In the genomic region with DNA sequence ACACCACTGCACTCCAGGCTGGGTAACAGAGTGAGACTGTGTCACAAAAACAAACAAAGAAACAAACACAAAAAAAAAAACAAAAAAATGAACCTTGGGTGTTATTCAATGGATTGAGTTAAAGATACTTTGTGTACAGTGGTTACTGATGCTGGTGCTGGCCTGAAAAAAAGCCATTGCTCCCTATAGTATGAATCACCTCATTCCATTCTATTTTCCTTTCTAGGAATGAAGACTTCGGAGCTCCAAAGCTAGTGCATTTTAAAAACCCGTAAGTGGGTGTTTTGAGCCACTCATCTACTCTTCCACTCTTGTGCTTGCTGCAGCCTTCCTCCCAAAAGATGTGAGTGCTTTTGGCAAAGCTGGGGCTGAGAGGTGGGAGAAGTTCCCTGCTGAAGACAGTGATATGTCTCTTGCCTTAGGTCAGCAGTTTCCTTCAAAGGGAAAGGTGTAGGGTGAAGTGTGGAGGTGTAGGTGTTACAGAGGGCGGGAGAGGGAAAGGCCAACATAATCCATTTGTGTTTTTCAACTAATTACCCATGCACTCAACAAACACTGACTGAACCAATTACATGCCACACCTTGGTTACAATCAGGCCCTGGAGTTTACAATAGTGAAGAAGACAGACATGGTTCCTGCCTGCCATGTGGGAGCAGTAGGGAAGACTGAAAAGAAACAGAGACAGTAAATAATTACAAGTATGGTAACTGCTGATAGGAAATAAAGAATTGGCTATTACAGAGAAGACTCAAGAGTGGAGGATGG, we compare ENCODE assay signal across 21 cellular contexts. TPM values are rescaled to one million over a fixed set of nuclear protein-coding genes. Genes with fewer than 3 reads are reported as not detected.
DNase-seq lines count a peak whose midpoint lies in the region; ATAC-seq, FAIRE-seq and TF ChIP-seq lines count a peak whose summit lies in the region.
"Had no signal": no experiment of that assay in that cellular context is flagged by ENCODE, and none has a peak within 500 bp of the region (broad histone marks: within the 10 kb centered on the region; RNA-seq: fewer than 3 reads in every experiment).

No MANE protein-coding gene starts in this region.

- no peak overlapping the region for H4K91ac ChIP-seq in H1 (replicated peaks; ENCODE audit: insufficient read length, low read length)

- no peaks in the 10 kb centered on the region for H3K36me3 ChIP-seq in H1 (ENCODE audit: control insufficient read depth in 2 of 4, insufficient read depth in 4 of 4, low read length in 3 of 4)

- DNase-seq in NCI-H1417 (lab: John Stamatoyannopoulos, UW) (peak in 2 of 3 experiments; percentile 16 to 60), NCI-H1417 treated with DMSO at 0.1 percent for 48 hours (lab: John Stamatoyannopoulos, UW) (no peak), NCI-H748 treated with DMSO at 0.1 percent for 48 hours (lab: John Stamatoyannopoulos, UW) (peak; percentile 87), H1 (ENCODE audit: low read depth in 1 of 2, low spot score in 2 of 2) (no peak), GM12891 (ENCODE audit: insufficient read length, low spot score) (no peak), C1 segment of cervical spinal cord (lab: John Stamatoyannopoulos, UW) (no peak)
- DNase-seq in activated CD4-positive, alpha-beta T cell treated with anti-CD3 and anti-CD28 coated beads for 48 hours, result no peak
- DNase-seq: CD8-positive, alpha-beta T cell; DMS79; H7; NCI-H1436; NCI-H510A; OCI-M1; SHP77 treated with DMSO at 0.1 percent for 48 hours had no signal

- H4K5ac ChIP-seq in H1 (ENCODE audit: insufficient read length, low read depth, low read length), result no peak overlapping the region

- no peak overlapping the region for H3K18ac ChIP-seq in H1 (ENCODE audit: extremely low read depth, low read length)

- no peak overlapping the region for H3K4me3 ChIP-seq in H1 (ENCODE audit: extremely low read depth in 1 of 4, insufficient read depth in 2 of 4, low read depth in 3 of 4, low read length in 4 of 4)

- H2AK5ac ChIP-seq in H1 (ENCODE audit: low read depth, low read length), result no peak overlapping the region

- TF ChIP-seq CTCF in H1 (IDR thresholded peaks at IDR 0.05; ENCODE audit: control extremely low read depth in 1 of 3, insufficient read depth in 1 of 3, low read depth in 1 of 3, low read length in 3 of 3), result no peak

- FAIRE-seq in H1 (lab: Jason Lieb, UNC) (no peak), GM12891 (lab: Jason Lieb, UNC) (no peak)
- FAIRE-seq: D721Med, G401.6, GM18507, HTR-8/SVneo had no signal

- H3K23ac ChIP-seq in H1 (ENCODE audit: insufficient read length), result no peak overlapping the region

- no peak overlapping the region for H2BK15ac ChIP-seq in H1 (ENCODE audit: low read length)

- no peak for TF ChIP-seq RAD21 in H1 (IDR thresholded peaks at IDR 0.05 in 1 of 2, conservative IDR thresholded peaks at IDR 0.05 in 1 of 2; ENCODE audit: low read depth in 2 of 2, low read length in 2 of 2)

- H3K4me1 ChIP-seq in H1 (replicated peaks in 1 of 4; ENCODE audit: control insufficient read depth in 3 of 4, insufficient read depth in 4 of 4, low read length in 3 of 4), result peaks cover 0 to 6% (median 0%) of the 10 kb centered on the region in 4 experiments; a peak in 2 of 7 replicates

- H2BK20ac ChIP-seq in H1 (ENCODE audit: low read length), result no peak overlapping the region

- no peak overlapping the region for H3K4me2 ChIP-seq in H1 (ENCODE audit: insufficient read depth in 1 of 2, low read depth in 2 of 2, low read length in 2 of 2)

- no peak overlapping the region for H2BK5ac ChIP-seq in H1 (ENCODE audit: low read depth, low read length)

- TF ChIP-seq POLR2A in H1 (IDR thresholded peaks at IDR 0.05; ENCODE audit: control extremely low read depth in 1 of 2, low read depth in 2 of 2, low read length in 2 of 2), result no peak
- no peak for TF ChIP-seq POLR2A in GM12891 (IDR thresholded peaks at IDR 0.05; ENCODE audit: low read depth, low read length)

- H4K20me1 ChIP-seq in H1 (replicated peaks in 1 of 2; ENCODE audit: control insufficient read depth in 1 of 2, insufficient read depth in 2 of 2, low read length in 2 of 2), result no peaks in the 10 kb centered on the region

- H2BK120ac ChIP-seq in H1 (replicated peaks; ENCODE audit: low read depth, low read length), result no peak overlapping the region

- no peaks in the 10 kb centered on the region for H3K79me1 ChIP-seq in H1 (ENCODE audit: low read depth, low read length)

- H3K9me3 ChIP-seq in H1 (ENCODE audit: insufficient read depth in 2 of 2, low read depth in 1 of 2, low read length in 1 of 2), result no peaks in the 10 kb centered on the region

- CTCF ChIA-PET in H1 (lab: Charles Lee; ENCODE audit: partially characterized antibody), result interaction anchor here (0.6 to 8.4 kb wide), 7 partner anchors 12 to 272 kb away, joined by 3 to 93 read pairs (median 4); no protein-coding TSS in a partner anchor

- H3K23me2 ChIP-seq in H1 (ENCODE audit: low read depth, low read length), result no peaks in the 10 kb centered on the region

- 85% methylated on average over 3 of the region's 3 CpGs; no CpG with 5 or more reads in 1 of the 2 experiments for WGBS in H1 (ENCODE audit: extremely low coverage in 1 of 2, insufficient coverage in 1 of 2, insufficient read length in 1 of 2, insufficient replicate concordance in 2 of 2, low coverage in 1 of 2, low lambda C conversion rate in 2 of 2, missing lambda C conversion rate in 1 of 2), 2 experiments

- H3K27ac ChIP-seq in H1 (ENCODE audit: low read depth, low read length), result no peak overlapping the region
- H3K27ac ChIP-seq: 22Rv1, HL-60 had no signal

- no peaks in the 10 kb centered on the region for H3K79me2 ChIP-seq in H1 (ENCODE audit: control insufficient read depth in 1 of 2, insufficient read depth in 2 of 2, low read length in 2 of 2)

- H4K8ac ChIP-seq in H1 (ENCODE audit: extremely low read depth, insufficient read depth, low read length), result no peak overlapping the region

- no peak for TF ChIP-seq EP300 in H1 (IDR thresholded peaks at IDR 0.05; ENCODE audit: borderline replicate concordance in 1 of 2, low read depth in 2 of 2, low read length in 2 of 2)

- no peak for ATAC-seq in HG02840 (IDR thresholded peaks at IDR 0.05; ENCODE audit: low FRiP score, unreplicated experiment)
- ATAC-seq: CD8-positive, alpha-beta T cell had no signal

- H3K14ac ChIP-seq in H1 (ENCODE audit: insufficient read length), result no peak overlapping the region

- H3K27me3 ChIP-seq in H1 (replicated peaks in 1 of 4; ENCODE audit: control insufficient read depth in 3 of 4, extremely low read depth in 1 of 4, insufficient read depth in 3 of 4, low read length in 3 of 4), result no peaks in the 10 kb centered on the region

- H3K4ac ChIP-seq in H1 (replicated peaks; ENCODE audit: insufficient read length, low read depth, low read length), result no peak overlapping the region

- POLR2A ChIA-PET in H1 (lab: Charles Lee; ENCODE audit: partially characterized antibody), result interaction anchor here (0.9 to 1.0 kb wide), 2 partner anchors 55 to 57 kb away, joined by 3 read pairs; no protein-coding TSS in a partner anchor

- no peak overlapping the region; a peak in 1 of 7 replicates for H3K9ac ChIP-seq in H1 (replicated peaks in 1 of 4; ENCODE audit: extremely low read depth in 1 of 4, low read depth in 3 of 4, low read length in 3 of 4)

- H2AFZ ChIP-seq in H1 (ENCODE audit: low read length), result peak overlapping the region; percentile 82; the same call in 1 of the 2 replicates

- H2BK12ac ChIP-seq in H1 (ENCODE audit: low read depth, low read length), result no peak overlapping the region

- no peak overlapping the region for H3K56ac ChIP-seq in H1 (replicated peaks; ENCODE audit: insufficient read length, low read depth, low read length)

TF ChIP-seq in H1, 55 proteins besides CTCF, POLR2A, EP300 and RAD21 (continues in another document):
- TF ChIP-seq SIRT6 (IDR thresholded peaks at IDR 0.05; ENCODE audit: low read length) (no peak), TCF12 (IDR thresholded peaks at IDR 0.05; ENCODE audit: low read depth, low read length) (no peak), JUN (IDR thresholded peaks at IDR 0.05; ENCODE audit: low read depth, low read length) (no peak), TEAD4 (IDR thresholded peaks at IDR 0.05; ENCODE audit: low read depth, low read length) (no peak)

TF ChIP-seq in GM12891, 5 proteins besides CTCF, POLR2A, EP300 and RAD21:
- TF ChIP-seq PAX5 (IDR thresholded peaks at IDR 0.05; ENCODE audit: insufficient read depth, low read length, severe bottlenecking) (no peak), POLR2AphosphoS5 (IDR thresholded peaks at IDR 0.05; ENCODE audit: low read depth, low read length) (no peak), POU2F2 (IDR thresholded peaks at IDR 0.05; ENCODE audit: low read depth, low read length) (no peak), SPI1 (IDR thresholded peaks at IDR 0.05; ENCODE audit: low read depth, low read length) (no peak), TAF1 (IDR thresholded peaks at IDR 0.05; ENCODE audit: low read depth, low read length) (no peak)

RNA-seq across cellular contexts. Expression of gene SERBP1, which starts 55.0 kb away (rescaled TPM):
- 536 and 539 TPM in 2 replicates for total RNA-seq in H1 (2021; fragmentation: NEBNext Ultra II Directional; extraction: Animal tissue kit (Norgen Biotek cat#: 25700))
- polyA plus RNA-seq in H1 (2011; rRNA removed), result 220 and 229 TPM in 2 replicates
- polyA plus RNA-seq in H1 (2011; cell fraction: cytosol; rRNA removed), result 513 TPM
- polyA plus RNA-seq in H1 (2011; cell fraction: nucleus; rRNA removed), result 129 TPM
- polyA plus RNA-seq in H1 (2012, experiment 1 of 2), result 435 to 536 TPM (median 461 TPM) in 4 replicates
- 73.0 TPM for polyA plus RNA-seq in H1 (2012, experiment 2 of 2)
- polyA plus RNA-seq in H1 (2013, experiment 1 of 2), result 541 TPM
- 542 TPM for polyA plus RNA-seq in H1 (2013, experiment 2 of 2)
- 94.6 and 100 TPM in 2 replicates for polyA minus RNA-seq in H1 (2011; rRNA and poly(A)+ RNA removed)
- polyA minus RNA-seq in H1 (2011; cell fraction: cytosol; rRNA and poly(A)+ RNA removed), result 229 TPM
- polyA minus RNA-seq in H1 (2011; cell fraction: nucleus; rRNA and poly(A)+ RNA removed), result 159 TPM
- polyA plus RNA-seq in GM12891 (2012; ENCODE audit: low read depth, missing spikeins), result 331 TPM

Comparison
In these comparisons a context has a peak if more than half of its experiments do, and no peak if none do; other contexts are left out.
1. DNase-seq: peak in NCI-H1417 (2 of 3) and NCI-H748 treated with DMSO at 0.1 percent for 48 hours (single experiment); none in NCI-H1417 treated with DMSO at 0.1 percent for 48 hours (single experiment), H1 (0 of 2), activated CD4-positive, alpha-beta T cell treated with anti-CD3 and anti-CD28 coated beads for 48 hours (single experiment), GM12891 (single experiment) and C1 segment of cervical spinal cord (0 of 14).